13 cellular contexts compared by ENCODE assay signal in the genomic region with DNA sequence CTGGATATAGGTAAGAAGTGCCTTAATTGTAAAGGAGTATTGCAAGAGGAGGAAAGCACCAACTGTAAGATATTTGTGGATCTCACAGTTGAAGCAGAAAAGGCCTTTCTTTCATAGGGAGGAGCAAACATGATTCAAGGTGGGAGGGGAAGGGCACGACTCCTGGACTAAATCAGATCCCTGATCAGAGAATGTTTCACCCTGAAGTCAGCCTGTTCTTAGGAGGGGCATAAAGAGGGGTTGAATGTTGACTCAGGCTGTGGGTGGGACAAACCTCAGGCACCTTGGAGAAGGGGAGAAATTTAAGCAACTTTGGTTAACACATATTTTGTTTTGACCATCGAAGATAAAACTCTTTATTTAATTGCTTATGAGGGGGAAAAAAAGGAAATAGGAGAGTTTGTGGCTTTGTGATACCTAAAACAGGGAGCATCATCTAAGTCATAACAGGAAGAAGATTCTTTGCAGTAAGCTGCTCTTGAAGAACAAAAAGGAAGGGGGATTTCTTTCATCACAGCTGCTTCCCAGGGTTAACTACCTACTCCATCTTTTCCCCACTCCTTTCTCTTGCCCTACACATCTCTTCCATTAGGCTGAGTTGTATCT.
DNase-seq lines count a peak whose midpoint lies in the region; ATAC-seq, FAIRE-seq and TF ChIP-seq lines count a peak whose summit lies in the region.
"Had no signal": no experiment of that assay in that cellular context is flagged by ENCODE, and none has a peak within 500 bp of the region (broad histone marks: within the 10 kb centered on the region; RNA-seq: fewer than 3 reads in every experiment).

No MANE protein-coding gene starts in this region.

- H3K36me3 ChIP-seq in HepG2 (replicated peaks in 1 of 2; ENCODE audit: control insufficient read depth in 1 of 2, insufficient read depth in 2 of 2, low read length in 2 of 2) (peaks cover 2 to 9% of the 10 kb centered on the region in 2 experiments; a peak in 3 of 5 replicates), right lobe of liver (no peaks in the 10 kb centered on the region), SU-DHL-6 (ENCODE audit: low read length) (no peaks in the 10 kb centered on the region), subcutaneous abdominal adipose tissue (ENCODE audit: control insufficient read depth in 5 of 5, insufficient read depth in 5 of 5, low read length in 5 of 5) (peaks cover 0 to 8% (median 6%) of the 10 kb centered on the region in 5 donors), left ventricle myocardium inferior (peaks cover 10% of the 10 kb centered on the region)
- H3K36me3 ChIP-seq: transverse colon had no signal

- no peak for TF ChIP-seq RAD21 in HepG2 (CRISPR knock-in tag; IDR thresholded peaks at IDR 0.05)

- peaks cover 27% of the 10 kb centered on the region for H3K79me2 ChIP-seq in HepG2 (ENCODE audit: insufficient read depth, low read length)
- peaks cover 46% of the 10 kb centered on the region for H3K79me2 ChIP-seq in SU-DHL-6 (ENCODE audit: insufficient read depth, low read length)

- H3K36me3 Mint-ChIP-seq in glutamatergic neuron (ENCODE audit: unreplicated experiment) = peaks cover 13% of the 10 kb centered on the region

- no peaks in the 10 kb centered on the region for H4K20me1 ChIP-seq in HepG2 (ENCODE audit: insufficient read depth, low read length)
- no peaks in the 10 kb centered on the region for H4K20me1 ChIP-seq in SU-DHL-6 (ENCODE audit: low read depth, low read length)

- no peaks in the 10 kb centered on the region for H3F3A ChIP-seq in SU-DHL-6 (ENCODE audit: insufficient read depth)

- DNase-seq in HepG2 (ENCODE audit: low spot score) (no peak), right lobe of liver (no peak), glutamatergic neuron (no peak), hippocampal formation (lab: John Stamatoyannopoulos, UW) (no peak), left ventricle myocardium inferior (no peak)
- DNase-seq: NCI-H510A treated with DMSO at 0.1 percent for 48 hours, transverse colon, WERI-Rb-1 had no signal

- H3K4me3 ChIP-seq in HepG2 (replicated peaks in 1 of 3; ENCODE audit: insufficient read depth in 1 of 3, low read depth in 2 of 3, low read length in 3 of 3) (peak overlapping the region; percentile 74 to 99 (median 91); a peak in 5 of 6 replicates), right lobe of liver (no peak overlapping the region), SU-DHL-6 (ENCODE audit: insufficient read depth, low read length, poor library complexity, severe bottlenecking) (no peak overlapping the region), subcutaneous abdominal adipose tissue (ENCODE audit: low read depth in 1 of 5, low read length in 5 of 5) (peak overlapping the region in 3 of 5 donors; percentile 73 to 95 (median 81)), left ventricle myocardium inferior (no peak overlapping the region)

- H3K27me3 Mint-ChIP-seq in glutamatergic neuron (ENCODE audit: unreplicated experiment) = peaks cover 13% of the 10 kb centered on the region

- H3K9me3 Mint-ChIP-seq in glutamatergic neuron (ENCODE audit: unreplicated experiment) = peaks cover 9% of the 10 kb centered on the region

- CTCF ChIA-PET in HepG2 (lab: Yijun Ruan, JAX; ENCODE audit: low intra/inter-chr PET ratio, low total read pairs) = no interaction called here

- H3K9ac ChIP-seq in HepG2 (ENCODE audit: insufficient read depth, low read depth, low read length) (peak overlapping the region; percentile 93), SU-DHL-6 (ENCODE audit: low read length) (no peak overlapping the region), subcutaneous abdominal adipose tissue (ENCODE audit: low read length in 5 of 5) (no peak overlapping the region)

- TF ChIP-seq CTCF in HepG2 (CRISPR knock-in tag; IDR thresholded peaks at IDR 0.05) = no peak
- no peak for TF ChIP-seq CTCF in right lobe of liver (IDR thresholded peaks at IDR 0.05)
- no peak for TF ChIP-seq CTCF in SU-DHL-6 (IDR thresholded peaks at IDR 0.05; ENCODE audit: insufficient read depth, low read length, poor library complexity, severe bottlenecking)
- no peak for TF ChIP-seq CTCF in glutamatergic neuron (IDR thresholded peaks at IDR 0.05; ENCODE audit: partially characterized antibody, unreplicated experiment)
- no peak for TF ChIP-seq CTCF in left ventricle myocardium inferior (IDR thresholded peaks at IDR 0.05; ENCODE audit: borderline replicate concordance)

- POLR2A ChIA-PET in HepG2 (lab: Yijun Ruan, JAX) = interaction anchor here (0.9 to 7.8 kb wide), 4 partner anchors 8 to 207 kb away, joined by 3 to 131 read pairs (median 14); a partner anchor contains a TSS

- H3K4me3 Mint-ChIP-seq in glutamatergic neuron (ENCODE audit: unreplicated experiment) = peak overlapping the region; percentile 95

- intact Hi-C loops in HepG2 (cut with micrococcal nuclease; ENCODE audit: unreplicated experiment) = loop anchor here (5.0 kb wide), 1 partner anchor 157 kb away; a partner anchor contains a TSS
- intact Hi-C loops in right lobe of liver (cut with DNase I) = no loop called here
- intact Hi-C loops in left ventricle myocardium inferior (cut with micrococcal nuclease) = no loop called here

- no peak overlapping the region for H3K27ac ChIP-seq in HepG2 (ENCODE audit: extremely low read length, insufficient read depth, low read length)
- no peak overlapping the region for H3K27ac ChIP-seq in right lobe of liver
- no peak overlapping the region for H3K27ac ChIP-seq in SU-DHL-6 (ENCODE audit: low read depth, low read length)
- no peak overlapping the region for H3K27ac ChIP-seq in subcutaneous abdominal adipose tissue (ENCODE audit: low read depth, low read length)
- no peak overlapping the region for H3K27ac ChIP-seq in left ventricle myocardium inferior (replicated peaks)
- H3K27ac ChIP-seq: WERI-Rb-1 had no signal

- TF ChIP-seq EP300 in HepG2 (IDR thresholded peaks at IDR 0.05; ENCODE audit: low read depth in 2 of 2, low read length in 2 of 2) (no peak), HepG2 (CRISPR knock-in tag; IDR thresholded peaks at IDR 0.05; ENCODE audit: borderline replicate concordance) (no peak)

- H2AFZ ChIP-seq in HepG2 (ENCODE audit: low read length) (no peak overlapping the region), SU-DHL-6 (ENCODE audit: low read depth, low read length, severe bottlenecking) (no peak overlapping the region)

- in situ Hi-C loops in HepG2 (cut with HindIII; ENCODE audit: extremely low pct_ligation_motif_present, low pct_unique_long_range_greater_than_20kb) = loop anchor here (25.0 kb wide), 1 partner anchor 728 kb away; a partner anchor contains a TSS

- H3K9me3 ChIP-seq in HepG2 (ENCODE audit: low read length) (no peaks in the 10 kb centered on the region), right lobe of liver (no peaks in the 10 kb centered on the region), SU-DHL-6 (ENCODE audit: insufficient read depth, low read length) (no peaks in the 10 kb centered on the region), subcutaneous abdominal adipose tissue (ENCODE audit: control insufficient read depth in 5 of 5, low read length in 5 of 5) (no peaks in the 10 kb centered on the region), left ventricle myocardium inferior (replicated peaks) (no peaks in the 10 kb centered on the region)
- H3K9me3 ChIP-seq: transverse colon had no signal

- H3K4me2 ChIP-seq in HepG2 (ENCODE audit: low read depth, low read length) (peak overlapping the region; percentile 94), SU-DHL-6 (ENCODE audit: low read depth, low read length, poor library complexity, severe bottlenecking) (peak overlapping the region; percentile 74)

- H3K9me2 ChIP-seq in SU-DHL-6 (replicated peaks; ENCODE audit: insufficient read depth, low read length) = no peaks in the 10 kb centered on the region

- peaks cover 21% of the 10 kb centered on the region for H3K4me1 Mint-ChIP-seq in glutamatergic neuron (ENCODE audit: low read depth, unreplicated experiment)

- ATAC-seq in HepG2 (no peak), right lobe of liver (no peak), HG03442 (IDR thresholded peaks at IDR 0.05; ENCODE audit: unreplicated experiment) (no peak)

- peak; percentile 12 for FAIRE-seq in HepG2 (lab: Jason Lieb, UNC)
- FAIRE-seq: colon, islet of Langerhans had no signal

- H3K27me3 ChIP-seq in HepG2 (ENCODE audit: control insufficient read depth in 1 of 2, insufficient read depth in 2 of 2, low read length in 2 of 2) (no peaks in the 10 kb centered on the region; a peak in 1 of 5 replicates), right lobe of liver (no peaks in the 10 kb centered on the region), SU-DHL-6 (ENCODE audit: low read length) (no peaks in the 10 kb centered on the region), subcutaneous abdominal adipose tissue (ENCODE audit: control insufficient read depth in 5 of 5, insufficient read depth in 4 of 5, low read length in 5 of 5) (no peaks in the 10 kb centered on the region), left ventricle myocardium inferior (ENCODE audit: low read depth) (no peaks in the 10 kb centered on the region)
- H3K27me3 ChIP-seq: transverse colon had no signal

- H3K27ac Mint-ChIP-seq in glutamatergic neuron (ENCODE audit: unreplicated experiment) = peak overlapping the region; percentile 100

- 84% methylated on average over 2 of the region's 2 CpGs for WGBS in HepG2 (ENCODE audit: low lambda C conversion rate)
- 64% methylated on average over 1 of the region's 2 CpGs for WGBS in right lobe of liver (ENCODE audit: insufficient coverage, low coverage, low lambda C conversion rate, missing lambda C conversion rate)

- H3K4me1 ChIP-seq in HepG2 (ENCODE audit: insufficient read depth, low read length) = peaks cover 42% of the 10 kb centered on the region
- H3K4me1 ChIP-seq in right lobe of liver = peaks cover 0 to 5% (median 0%) of the 10 kb centered on the region in 4 donors
- peaks cover 0 to 34% (median 25%) of the 10 kb centered on the region in 5 donors for H3K4me1 ChIP-seq in subcutaneous abdominal adipose tissue (ENCODE audit: control insufficient read depth in 5 of 5, insufficient read depth in 5 of 5, low read length in 5 of 5)
- peaks cover 53% of the 10 kb centered on the region for H3K4me1 ChIP-seq in left ventricle myocardium inferior

- no TSS peak for BruUV-seq in HepG2 (replicated peaks; lab: Mats Ljungman, UMichigan)

- TF ChIP-seq POLR2A in HepG2 (IDR thresholded peaks at IDR 0.05; ENCODE audit: insufficient read depth in 1 of 2, low read depth in 2 of 2, low read length in 2 of 2) (peak in 1 of 2 experiments; percentile 45; a peak in 1 of 4 replicates), right lobe of liver (IDR thresholded peaks at IDR 0.05) (no peak)

Comparison
In these comparisons a context has a peak if more than half of its experiments do, and no peak if none do; other contexts are left out.
1. H3K4me3 ChIP-seq: peak in HepG2 (3 of 3) and subcutaneous abdominal adipose tissue (3 of 5); none in right lobe of liver (0 of 3), SU-DHL-6 (single experiment) and left ventricle myocardium inferior (single experiment).